ENCODE assay signal across 8 cellular contexts in the genomic region with DNA sequence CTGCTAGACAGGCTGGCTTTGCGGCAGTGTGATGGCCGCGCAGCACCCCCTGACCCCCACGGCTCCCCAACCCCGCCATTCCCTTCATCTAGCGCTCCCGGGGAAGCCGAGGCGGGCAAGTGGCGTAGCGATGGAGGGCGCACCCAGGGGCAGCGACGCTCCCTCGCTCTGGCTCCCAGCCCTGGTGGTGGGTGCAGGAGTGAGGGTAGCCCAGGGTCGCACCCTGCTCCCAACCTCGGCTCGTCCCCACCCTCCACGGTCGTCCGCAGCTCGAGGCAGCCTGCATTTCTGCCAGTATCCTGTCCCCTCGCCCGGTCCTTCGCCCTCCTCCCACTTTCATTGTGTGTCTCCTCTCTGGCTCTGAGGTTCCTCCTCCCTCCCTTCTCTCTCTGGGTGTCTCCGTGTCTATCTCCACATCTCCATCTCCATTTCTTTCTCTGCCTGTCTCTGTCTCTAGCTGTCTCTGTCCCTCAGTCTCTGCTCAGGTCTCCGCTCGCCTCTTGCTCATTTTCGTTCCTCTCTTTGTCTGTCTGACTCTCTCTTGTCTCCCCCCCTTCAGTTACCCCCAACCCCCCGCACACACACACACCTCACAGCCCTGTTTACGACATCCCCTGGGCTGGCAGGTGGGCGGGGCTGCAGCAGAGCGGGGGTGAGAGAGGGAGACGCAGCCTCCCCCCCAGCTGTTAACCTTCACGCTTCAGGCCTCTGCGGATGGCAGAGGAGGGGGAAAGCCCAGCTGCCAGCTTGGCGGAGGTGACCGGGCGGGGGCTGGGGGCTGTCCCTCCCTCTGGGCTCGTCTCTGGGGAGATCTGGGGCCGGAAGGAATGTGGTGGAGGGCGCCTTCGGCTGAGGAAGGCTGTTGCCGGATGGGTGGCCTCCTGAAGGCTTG. TPM values are rescaled to one million over a fixed set of nuclear protein-coding genes. Genes with fewer than 3 reads are reported as not detected.
DNase-seq lines count a peak whose midpoint lies in the region; ATAC-seq lines count a peak whose summit lies in the region.

No MANE protein-coding gene starts in this region.

- no peak overlapping the region for H3K27ac Mint-ChIP-seq in activated T-cell treated with anti-CD3 and anti-CD28 coated beads, Interleukin-2, amount 50 U/mL, for 72 hours

- H3K27me3 ChIP-seq in rectal smooth muscle tissue (ENCODE audit: control insufficient read depth, insufficient read depth, low read length) = peaks cover 16% of the 10 kb centered on the region
- H3K27me3 ChIP-seq in aorta (ENCODE audit: control insufficient read depth in 1 of 2, insufficient read depth in 2 of 2, low read length in 1 of 2) = no peaks in the 10 kb centered on the region

- DNase-seq in DMS 273 treated with DMSO at 0.1 percent for 48 hours (lab: John Stamatoyannopoulos, UW) (peak; percentile 89), NCI-H446 treated with DMSO at 0.1 percent for 48 hours (lab: John Stamatoyannopoulos, UW) (peak; percentile 89), germinal center (ENCODE audit: low spot score) (peak; percentile 81), aorta (peak; percentile 71 to 87), DMS79 (lab: John Stamatoyannopoulos, UW) (no peak)
- DNase-seq in activated T-cell treated with anti-CD3 and anti-CD28 coated beads, Interleukin-2, amount 50 U/mL, for 72 hours = peak; percentile 77 to 79

- H3K27ac ChIP-seq in rectal smooth muscle tissue (ENCODE audit: low read depth, low read length) (no peak overlapping the region), aorta (ENCODE audit: low read depth in 1 of 2, low read length in 2 of 2) (no peak overlapping the region)

- H3K9me3 ChIP-seq in aorta (ENCODE audit: control insufficient read depth, low read length) = no peaks in the 10 kb centered on the region

- no peaks in the 10 kb centered on the region for H3K9me3 Mint-ChIP-seq in activated T-cell treated with anti-CD3 and anti-CD28 coated beads, Interleukin-2, amount 50 U/mL, for 72 hours

- ATAC-seq in GM21576 (IDR thresholded peaks at IDR 0.05; ENCODE audit: unreplicated experiment) = peak; percentile 39
- peak; percentile 67 to 71 for ATAC-seq in activated T-cell treated with anti-CD3 and anti-CD28 coated beads, Interleukin-2, amount 50 U/mL, for 72 hours (replicated peaks in 1 of 2)
- ATAC-seq in aorta (ENCODE audit: low FRiP score) = no peak

- no peaks in the 10 kb centered on the region for H3K36me3 ChIP-seq in rectal smooth muscle tissue (ENCODE audit: control insufficient read depth, insufficient read depth, low read length)
- H3K36me3 ChIP-seq in aorta (ENCODE audit: control insufficient read depth in 1 of 2, insufficient read depth in 2 of 2, low read length in 1 of 2) = no peaks in the 10 kb centered on the region

- no peaks in the 10 kb centered on the region for H3K36me3 Mint-ChIP-seq in activated T-cell treated with anti-CD3 and anti-CD28 coated beads, Interleukin-2, amount 50 U/mL, for 72 hours (ENCODE audit: insufficient read depth in 2 of 2)

- H3K4me1 ChIP-seq in rectal smooth muscle tissue (ENCODE audit: control insufficient read depth, insufficient read depth, low read length) (peaks cover 14% of the 10 kb centered on the region), aorta (ENCODE audit: control insufficient read depth in 1 of 2, insufficient read depth in 2 of 2, low read length in 2 of 2) (no peaks in the 10 kb centered on the region)

- peaks cover 39% of the 10 kb centered on the region for H3K4me1 Mint-ChIP-seq in activated T-cell treated with anti-CD3 and anti-CD28 coated beads, Interleukin-2, amount 50 U/mL, for 72 hours (ENCODE audit: low read depth)

- peak overlapping the region; percentile 75 to 98 for H3K4me3 Mint-ChIP-seq in activated T-cell treated with anti-CD3 and anti-CD28 coated beads, Interleukin-2, amount 50 U/mL, for 72 hours

- peaks cover 28% of the 10 kb centered on the region for H3K27me3 Mint-ChIP-seq in activated T-cell treated with anti-CD3 and anti-CD28 coated beads, Interleukin-2, amount 50 U/mL, for 72 hours (ENCODE audit: low read depth)

- H3K4me3 ChIP-seq in rectal smooth muscle tissue (ENCODE audit: low read length) = peak overlapping the region; percentile 46
- H3K4me3 ChIP-seq in aorta (ENCODE audit: low read length in 2 of 2) = peak overlapping the region; percentile 18 to 22

- intact Hi-C loops in aorta (cut with DNase I) = loop anchor here (5.0 kb wide), 4 partner anchors 35 to 110 kb away; no protein-coding TSS in a partner anchor

- H3K9ac ChIP-seq in rectal smooth muscle tissue (ENCODE audit: low read length) = no peak overlapping the region

- WGBS in aorta, 2 donors = 2% methylated on average over 40 to 44 of the region's 44 CpGs

RNA-seq across cellular contexts. Expression of a gene that starts 48.7 kb away (rescaled TPM):
- not detected for total RNA-seq in activated T-cell treated with anti-CD3 and anti-CD28 coated beads, Interleukin-2, amount 50 U/mL, for 72 hours
- total RNA-seq in aorta = under 1 TPM; 0.30 to 0.62 TPM
- polyA plus RNA-seq in aorta = under 1 TPM in 1 of 2 donors, not detected in 1; 0.41 TPM
